In genomic region chr2:207166039-207166348, GRCh38 we compare ENCODE assay signal across 8 cellular contexts. TPM values are rescaled to one million over a fixed set of nuclear protein-coding genes. Genes with fewer than 3 reads are reported as not detected.
DNase-seq lines count a peak whose midpoint lies in the region; ATAC-seq, FAIRE-seq and TF ChIP-seq lines count a peak whose summit lies in the region.

No MANE protein-coding gene starts in this region.

- peak overlapping the region; percentile 85 for H3K4me3 ChIP-seq in left ventricle myocardium inferior

- peaks cover 13% of the 10 kb centered on the region for H3K36me3 Mint-ChIP-seq in T-helper 2 cell treated with Interferon-gamma antibody and Interleukin-4, amounts not matched to agents 5 μg/mL and 100 μg/mL, for 36 hours (ENCODE audit: low read depth)
- no peaks in the 10 kb centered on the region for H3K36me3 Mint-ChIP-seq in type B pancreatic cell

- FAIRE-seq in GM12891 (lab: Jason Lieb, UNC), result peak; percentile 86

- no peaks in the 10 kb centered on the region for H3K9me3 ChIP-seq in left ventricle myocardium inferior (replicated peaks)

- peak overlapping the region; percentile 96 for H3K27ac Mint-ChIP-seq in T-helper 2 cell treated with Interferon-gamma antibody and Interleukin-4, amounts not matched to agents 5 μg/mL and 100 μg/mL, for 36 hours
- H3K27ac Mint-ChIP-seq in type B pancreatic cell, result peak overlapping the region; percentile 98

- no peak for TF ChIP-seq POLR2A in GM12891 (IDR thresholded peaks at IDR 0.05; ENCODE audit: low read depth, low read length)

- no peaks in the 10 kb centered on the region for H3K36me3 ChIP-seq in left ventricle myocardium inferior

- no peaks in the 10 kb centered on the region for H3K9me3 Mint-ChIP-seq in T-helper 2 cell treated with Interferon-gamma antibody and Interleukin-4, amounts not matched to agents 5 μg/mL and 100 μg/mL, for 36 hours
- H3K9me3 Mint-ChIP-seq in type B pancreatic cell, result peaks cover 7% of the 10 kb centered on the region

- peaks cover 66% of the 10 kb centered on the region for H3K4me1 ChIP-seq in left ventricle myocardium inferior

- no peaks in the 10 kb centered on the region for H3K27me3 Mint-ChIP-seq in T-helper 2 cell treated with Interferon-gamma antibody and Interleukin-4, amounts not matched to agents 5 μg/mL and 100 μg/mL, for 36 hours (ENCODE audit: low read depth)
- no peaks in the 10 kb centered on the region for H3K27me3 Mint-ChIP-seq in type B pancreatic cell

- H3K27me3 ChIP-seq in left ventricle myocardium inferior (ENCODE audit: low read depth), result no peaks in the 10 kb centered on the region

- intact Hi-C loops in left ventricle myocardium inferior (cut with micrococcal nuclease), result loop anchor here (10.0 kb wide), 2 partner anchors 169 to 181 kb away; no protein-coding TSS in a partner anchor
- intact Hi-C loops in posterior cingulate gyrus (cut with DNase I), result loop anchor here (1.0 to 10.0 kb wide), 4 partner anchors 51 to 306 kb away; no protein-coding TSS in a partner anchor

- H3K4me3 Mint-ChIP-seq in T-helper 2 cell treated with Interferon-gamma antibody and Interleukin-4, amounts not matched to agents 5 μg/mL and 100 μg/mL, for 36 hours, result peak overlapping the region; percentile 97
- H3K4me3 Mint-ChIP-seq in type B pancreatic cell, result peak overlapping the region; percentile 99

- H3K4me1 Mint-ChIP-seq in T-helper 2 cell treated with Interferon-gamma antibody and Interleukin-4, amounts not matched to agents 5 μg/mL and 100 μg/mL, for 36 hours (ENCODE audit: low read depth), result peaks cover 34% of the 10 kb centered on the region
- H3K4me1 Mint-ChIP-seq in type B pancreatic cell (ENCODE audit: unreplicated experiment), result peaks cover 32% of the 10 kb centered on the region

- peak; percentile 89 for ATAC-seq in HG02852 (IDR thresholded peaks at IDR 0.05; ENCODE audit: unreplicated experiment)

- H3K27ac ChIP-seq in left ventricle myocardium inferior (replicated peaks), result peak overlapping the region; percentile 100

- DNase-seq in GM12891 (ENCODE audit: insufficient read length, low spot score) (peak; percentile 81), NCI-H146 (lab: John Stamatoyannopoulos, UW) (peak; percentile 97), anterior cingulate cortex (lab: John Stamatoyannopoulos, UW) (peak; percentile 93 to 100 (median 99)), left ventricle myocardium inferior (peak; percentile 99), posterior cingulate gyrus (peak; percentile 99 to 100 (median 100)), type B pancreatic cell (ENCODE audit: extremely low spot score, unreplicated experiment) (peak; percentile 99)
- DNase-seq in T-helper 2 cell treated with Interferon-gamma antibody and Interleukin-4, amounts not matched to agents 5 μg/mL and 100 μg/mL, for 36 hours (ENCODE audit: low spot score), result peak; percentile 99

- TF ChIP-seq CTCF in left ventricle myocardium inferior (IDR thresholded peaks at IDR 0.05; ENCODE audit: borderline replicate concordance) (no peak), type B pancreatic cell (conservative IDR thresholded peaks at IDR 0.05) (no peak)

TF ChIP-seq in GM12891, 5 proteins besides CTCF, POLR2A, EP300 and RAD21:
- no peak for TF ChIP-seq POLR2AphosphoS5 (IDR thresholded peaks at IDR 0.05; ENCODE audit: low read depth, low read length)
- TF ChIP-seq SPI1 (IDR thresholded peaks at IDR 0.05; ENCODE audit: low read depth, low read length), result no peak
- TF ChIP-seq POU2F2 (IDR thresholded peaks at IDR 0.05; ENCODE audit: low read depth, low read length), result no peak
- TF ChIP-seq PAX5 (IDR thresholded peaks at IDR 0.05; ENCODE audit: insufficient read depth, low read length, severe bottlenecking), result no peak
- no peak for TF ChIP-seq TAF1 (IDR thresholded peaks at IDR 0.05; ENCODE audit: low read depth, low read length)
TF ChIP-seq in GM12891: peak in this region for 0.

RNA-seq across cellular contexts. Expression of gene KLF7, which starts 0.2 kb away (rescaled TPM):
- polyA plus RNA-seq in GM12891 (2012; ENCODE audit: low read depth, missing spikeins), result 6.7 TPM
- total RNA-seq in left ventricle myocardium inferior (24.2 TPM), type B pancreatic cell (ENCODE audit: low replicate concordance) (20.3 and 24.1 TPM in 2 replicates)

Comparison
In these comparisons a context has a peak if more than half of its experiments do, and no peak if none do; other contexts are left out.
1. Peak in every context shown above with its lines: DNase-seq, ATAC-seq, H3K4me3 ChIP-seq and H3K27ac ChIP-seq.